20 cellular contexts compared by ENCODE assay signal in genomic region chr1:204712718-204713430, GRCh38. TPM values are rescaled to one million over a fixed set of nuclear protein-coding genes. Genes with fewer than 3 reads are reported as not detected.
DNase-seq lines count a peak whose midpoint lies in the region; ATAC-seq and TF ChIP-seq lines count a peak whose summit lies in the region.
"Had no signal": no experiment of that assay in that cellular context is flagged by ENCODE, and none has a peak within 500 bp of the region (broad histone marks: within the 10 kb centered on the region; RNA-seq: fewer than 3 reads in every experiment).

No MANE protein-coding gene starts in this region.

- peaks cover 57% of the 10 kb centered on the region for H3K27me3 ChIP-seq in DND-41 (ENCODE audit: insufficient read depth, low read length, poor library complexity)
- H3K27me3 ChIP-seq in WERI-Rb-1 (ENCODE audit: insufficient read depth, low read depth, severe bottlenecking): no peaks in the 10 kb centered on the region
- peaks cover 9% of the 10 kb centered on the region for H3K27me3 ChIP-seq in transverse colon
- H3K27me3 ChIP-seq: vagina had no signal

- H3K27ac ChIP-seq in DND-41 (ENCODE audit: low read length): no peak overlapping the region
- peak overlapping the region; percentile 44; the same call in 1 of the 2 replicates for H3K27ac ChIP-seq in WERI-Rb-1
- peak overlapping the region; percentile 7 to 66 (median 56) for H3K27ac ChIP-seq in transverse colon
- H3K27ac ChIP-seq: KMS-11, lower lobe of right lung, thoracic aorta, vagina had no signal

- no peak overlapping the region for H2AFZ ChIP-seq in DND-41 (ENCODE audit: low read depth, low read length)

- no peaks in the 10 kb centered on the region for H3K9me3 ChIP-seq in DND-41 (ENCODE audit: insufficient read depth, low read length, severe bottlenecking)
- no peaks in the 10 kb centered on the region for H3K9me3 ChIP-seq in WERI-Rb-1 (ENCODE audit: severe bottlenecking)
- no peaks in the 10 kb centered on the region for H3K9me3 ChIP-seq in transverse colon
- H3K9me3 ChIP-seq: lower lobe of right lung, thoracic aorta, vagina had no signal

- in situ Hi-C loops in transverse colon (cut with MboI; ENCODE audit: low pct_ligation_motif_present in 1 of 4, low pct_unique_long_range_greater_than_20kb in 1 of 4, low sequenced_read_pairs in 3 of 4): no loop called here

- H3K4me2 ChIP-seq in DND-41 (ENCODE audit: insufficient read depth, low read length): no peak overlapping the region
- H3K4me2 ChIP-seq: KMS-11 had no signal

- no peak for TF ChIP-seq EP300 in transverse colon (IDR thresholded peaks at IDR 0.05; ENCODE audit: low read depth)

- ATAC-seq in DND-41 (ENCODE audit: insufficient read depth, low read depth): peak; percentile 70
- ATAC-seq in left colon: peak; percentile 73
- no peak for ATAC-seq in HG02798 (IDR thresholded peaks at IDR 0.05; ENCODE audit: poor library complexity, unreplicated experiment)
- no peak for ATAC-seq in HG03439 (IDR thresholded peaks at IDR 0.05; ENCODE audit: unreplicated experiment)
- ATAC-seq: activated CD8-positive, alpha-beta T cell treated with anti-CD3 and anti-CD28 coated beads, Interleukin-2, amount 10 ng/mL, durations not matched to agents 7 days and 5 days; activated T-helper 17 cell treated with anti-CD3 and anti-CD28 coated beads, Interleukin-2, amount 50 U/mL, for 72 hours; lower lobe of right lung; stimulated activated naive CD8-positive, alpha-beta T cell treated with anti-CD3 and anti-CD28 coated beads, Interleukin-15, amount 100 ng/mL, for 72 hours had no signal

- no peak overlapping the region for H3K9ac ChIP-seq in DND-41 (ENCODE audit: low read depth, low read length)
- H3K9ac ChIP-seq: KMS-11 had no signal

- 57 to 60% methylated on average over 3 to 4 of the region's 4 CpGs for WGBS in transverse colon (ENCODE audit: low coverage in 1 of 2), 2 donors

- TF ChIP-seq CTCF in DND-41 (IDR thresholded peaks at IDR 0.05; ENCODE audit: borderline replicate concordance, extremely low read depth, low read length, poor library complexity, severe bottlenecking) (no peak), WERI-Rb-1 (IDR thresholded peaks at IDR 0.05; ENCODE audit: low read depth, low read length) (no peak), transverse colon (IDR thresholded peaks at IDR 0.05) (no peak)

- H3K79me2 ChIP-seq in DND-41 (ENCODE audit: insufficient read depth, low read length): no peaks in the 10 kb centered on the region

- intact Hi-C loops in left colon (cut with DNase I, micrococcal nuclease) (no loop called here), transverse colon (cut with DNase I; ENCODE audit: low total_unique reads) (no loop called here)

- H3K4me1 ChIP-seq in DND-41 (ENCODE audit: insufficient read depth, low read length) (no peaks in the 10 kb centered on the region), transverse colon (peaks cover 0 to 45% (median 15%) of the 10 kb centered on the region in 4 donors)
- H3K4me1 ChIP-seq: lower lobe of right lung had no signal

- H3K36me3 ChIP-seq in DND-41 (ENCODE audit: insufficient read depth, low read length) (no peaks in the 10 kb centered on the region), WERI-Rb-1 (no peaks in the 10 kb centered on the region), transverse colon (no peaks in the 10 kb centered on the region)
- H3K36me3 ChIP-seq: lower lobe of right lung, thoracic aorta, vagina had no signal

- DNase-seq in DND-41 (no peak), WERI-Rb-1 (no peak), left colon (no peak), transverse colon (no peak)
- DNase-seq in NK-92 treated with Interleukin-12 subunit alpha and Interleukin-12 subunit beta, amount 100 ng/mL, for 24 hours (lab: John Stamatoyannopoulos, UW): no peak
- DNase-seq: activated CD4-positive, alpha-beta T cell treated with anti-CD3 and anti-CD28 coated beads for 4 hours; activated CD8-positive, alpha-beta T cell treated with anti-CD3 and anti-CD28 coated beads, Interleukin-2, amount 10 ng/mL, durations not matched to agents 7 days and 5 days; amniotic stem cell; lower lobe of right lung; NCI-H526 treated with DMSO at 0.1 percent for 48 hours; SIG-M5; stimulated activated CD4-positive, alpha-beta T cell treated with anti-CD3 and anti-CD28 coated beads, Interleukin-2, amount 100 ng/mL, for 24 hours; stimulated activated naive CD8-positive, alpha-beta T cell treated with anti-CD3 and anti-CD28 coated beads, Interleukin-15, amount 100 ng/mL, for 72 hours had no signal

- TF ChIP-seq POLR2A in transverse colon (IDR thresholded peaks at IDR 0.05): no peak

- no peak overlapping the region for H3K4me3 ChIP-seq in DND-41 (ENCODE audit: low read depth in 1 of 2, low read length in 2 of 2)
- H3K4me3 ChIP-seq in WERI-Rb-1 (ENCODE audit: low read depth, low read length): no peak overlapping the region
- H3K4me3 ChIP-seq in transverse colon: no peak overlapping the region
- H3K4me3 ChIP-seq: lower lobe of right lung, thoracic aorta, vagina had no signal

- no peaks in the 10 kb centered on the region for H4K20me1 ChIP-seq in DND-41 (ENCODE audit: insufficient read depth, low read length)

RNA-seq across cellular contexts. Expression of gene LRRN2, which starts 27.3 kb away (rescaled TPM):
- 10 to 100 TPM in 1 of 2 donors, 1 to 10 TPM in 1; 5.6 to 23.0 TPM for total RNA-seq in left colon
- total RNA-seq in transverse colon: 10 to 100 TPM in 3 of 4 donors, 1 to 10 TPM in 1; 2.0 to 32.9 (median 23.8) TPM
- total RNA-seq: activated CD8-positive, alpha-beta T cell treated with anti-CD3 and anti-CD28 coated beads, Interleukin-2, amount 10 ng/mL, durations not matched to agents 7 days and 5 days; activated T-helper 17 cell treated with anti-CD3 and anti-CD28 coated beads, Interleukin-2, amount 50 U/mL, for 72 hours; endothelial cell of umbilical vein had no signal

Comparison
In these comparisons a context has a peak if more than half of its experiments do, and no peak if none do; other contexts are left out.
1. ATAC-seq: peak in DND-41 (single experiment) and left colon (single experiment); none in HG02798 (single experiment) and HG03439 (single experiment).